Comparison of ENCODE assay signal across 12 cellular contexts in genomic region chr17:40419559-40420331, GRCh38. TPM values are rescaled to one million over a fixed set of nuclear protein-coding genes. Genes with fewer than 3 reads are reported as not detected.
DNase-seq lines count a peak whose midpoint lies in the region; ATAC-seq, FAIRE-seq and TF ChIP-seq lines count a peak whose summit lies in the region.
"Had no signal": no experiment of that assay in that cellular context is flagged by ENCODE, and none has a peak within 500 bp of the region (broad histone marks: within the 10 kb centered on the region; RNA-seq: fewer than 3 reads in every experiment).

No MANE protein-coding gene starts in this region.

- TF ChIP-seq CTCF in glutamatergic neuron (IDR thresholded peaks at IDR 0.05; ENCODE audit: partially characterized antibody, unreplicated experiment): no peak

- no peak overlapping the region for H3K27ac Mint-ChIP-seq in glutamatergic neuron (ENCODE audit: unreplicated experiment)
- H3K27ac Mint-ChIP-seq: dendritic cell treated with granulocyte-macrophage colony-stimulating factor and Interleukin-4, amounts not matched to agents 40 ng/mL and 50 ng/mL, for 4 days had no signal

- H3K4me3 Mint-ChIP-seq in glutamatergic neuron (ENCODE audit: unreplicated experiment): peak overlapping the region; percentile 30
- H3K4me3 Mint-ChIP-seq: dendritic cell treated with granulocyte-macrophage colony-stimulating factor and Interleukin-4, amounts not matched to agents 40 ng/mL and 50 ng/mL, for 4 days had no signal

- ATAC-seq in HG03378 (IDR thresholded peaks at IDR 0.05; ENCODE audit: unreplicated experiment): no peak

- peaks cover 5% of the 10 kb centered on the region for H3K9me3 Mint-ChIP-seq in glutamatergic neuron (ENCODE audit: unreplicated experiment)
- H3K9me3 Mint-ChIP-seq: dendritic cell treated with granulocyte-macrophage colony-stimulating factor and Interleukin-4, amounts not matched to agents 40 ng/mL and 50 ng/mL, for 4 days had no signal

- peaks cover 2% of the 10 kb centered on the region for H3K27me3 Mint-ChIP-seq in glutamatergic neuron (ENCODE audit: unreplicated experiment)
- H3K27me3 Mint-ChIP-seq: dendritic cell treated with granulocyte-macrophage colony-stimulating factor and Interleukin-4, amounts not matched to agents 40 ng/mL and 50 ng/mL, for 4 days had no signal

- H3K36me3 Mint-ChIP-seq in glutamatergic neuron (ENCODE audit: unreplicated experiment): no peaks in the 10 kb centered on the region

- no peaks in the 10 kb centered on the region for H3K4me1 Mint-ChIP-seq in glutamatergic neuron (ENCODE audit: low read depth, unreplicated experiment)

- FAIRE-seq in HTR-8/SVneo (lab: Jason Lieb, UNC): no peak

- DNase-seq in AML-193 (lab: John Stamatoyannopoulos, UW) (peak; percentile 48 to 71), DMS53 treated with DMSO at 0.1 percent for 48 hours (lab: John Stamatoyannopoulos, UW; ENCODE audit: unreplicated experiment) (peak; percentile 72), RPMI7951 (ENCODE audit: low read depth) (peak; percentile 14), glutamatergic neuron (no peak), HTR-8/SVneo (ENCODE audit: insufficient read length, low spot score) (no peak), T1000 (lab: John Stamatoyannopoulos, UW) (no peak)
- DNase-seq in stimulated activated CD8-positive, alpha-beta memory T cell treated with anti-CD3 and anti-CD28 coated beads, Interleukin-4, amount 100 ng/mL, for 48 hours: no peak
- DNase-seq: sigmoid colon, stomach had no signal

RNA-seq across cellular contexts. Expression of gene TOP2A, which starts 2.0 kb away (rescaled TPM):
- total RNA-seq in RPMI7951 (2014; rRNA removed; shearing (Covaris generic)): 303 and 315 TPM in 2 replicates
- total RNA-seq in glutamatergic neuron (ENCODE audit: unreplicated experiment): 32.4 TPM

RNA-seq across cellular contexts. Expression of gene IGFBP4, which starts 23.5 kb away (rescaled TPM):
- total RNA-seq in RPMI7951 (2014; rRNA removed; shearing (Covaris generic)): 2.3 and 2.8 TPM in 2 replicates
- total RNA-seq in glutamatergic neuron (ENCODE audit: unreplicated experiment): 1.9 TPM

RNA-seq across cellular contexts. Expression of gene GJD3, which starts 55.2 kb away (rescaled TPM):
- total RNA-seq in RPMI7951 (2014; rRNA removed; shearing (Covaris generic)): not detected in 2 replicates
- total RNA-seq in glutamatergic neuron (ENCODE audit: unreplicated experiment): not detected
- total RNA-seq: NCI-H460 had no signal

Comparison
In these comparisons a context has a peak if more than half of its experiments do, and no peak if none do; other contexts are left out.
1. DNase-seq: peak in AML-193 (2 of 2), DMS53 treated with DMSO at 0.1 percent for 48 hours (single experiment) and RPMI7951 (single experiment); none in glutamatergic neuron (single experiment), HTR-8/SVneo (single experiment), T1000 (single experiment) and stimulated activated CD8-positive, alpha-beta memory T cell treated with anti-CD3 and anti-CD28 coated beads, Interleukin-4, amount 100 ng/mL, for 48 hours (single experiment).